In genomic region chr9:13131396-13131795, GRCh38 we compare ENCODE assay signal across 30 cellular contexts.
"Had no signal": no experiment of that assay in that cellular context is flagged by ENCODE, and none has a peak within 500 bp of the region (broad histone marks: within the 10 kb centered on the region; RNA-seq: fewer than 3 reads in every experiment).

No MANE protein-coding gene starts in this region.

- H3K27me3 Mint-ChIP-seq: activated CD4-positive, alpha-beta memory T cell treated with anti-CD3 and anti-CD28 coated beads, Interleukin-2, amount 10 ng/mL, durations not matched to agents 7 days and 5 days; activated CD4-positive, alpha-beta T cell treated with anti-CD3 and anti-CD28 coated beads for 36 hours; activated CD4-positive, alpha-beta T cell treated with anti-CD3 and anti-CD28 coated beads, Interleukin-2, amount 10 ng/mL, durations not matched to agents 24 days and 14 days; activated naive CD4-positive, alpha-beta T cell treated with anti-CD3 and anti-CD28 coated beads, Interleukin-2, amount 10 ng/mL, durations not matched to agents 7 days and 5 days; activated naive CD8-positive, alpha-beta T cell treated with anti-CD3 and anti-CD28 coated beads, Interleukin-2, amount 10 ng/mL, durations not matched to agents 7 days and 5 days; activated T-cell treated with anti-CD3 and anti-CD28 coated beads, Interleukin-2, amount 50 U/mL, for 24 hours; effector memory CD8-positive, alpha-beta T cell had no signal

- H3K4me3 ChIP-seq: esophagus muscularis mucosa, gastrocnemius medialis, heart left ventricle had no signal

- H3K36me3 Mint-ChIP-seq: activated naive CD4-positive, alpha-beta T cell treated with anti-CD3 and anti-CD28 coated beads, Interleukin-2, amount 10 ng/mL, durations not matched to agents 7 days and 5 days; activated naive CD4-positive, alpha-beta T cell treated with anti-CD3 and anti-CD28 coated beads, Interleukin-2, amount 50 U/mL, for 72 hours; activated naive CD8-positive, alpha-beta T cell treated with anti-CD3 and anti-CD28 coated beads, Interleukin-2, amount 10 ng/mL, durations not matched to agents 7 days and 5 days had no signal

- H3K4me3 Mint-ChIP-seq: activated CD4-positive, alpha-beta memory T cell treated with anti-CD3 and anti-CD28 coated beads, Interleukin-2, amount 10 ng/mL, durations not matched to agents 7 days and 5 days; activated CD4-positive, alpha-beta T cell treated with anti-CD3 and anti-CD28 coated beads for 36 hours; activated CD4-positive, alpha-beta T cell treated with anti-CD3 and anti-CD28 coated beads, Interleukin-2, amount 10 ng/mL, durations not matched to agents 24 days and 14 days; activated naive CD4-positive, alpha-beta T cell treated with anti-CD3 and anti-CD28 coated beads, Interleukin-2, amount 10 ng/mL, durations not matched to agents 7 days and 5 days; activated naive CD8-positive, alpha-beta T cell treated with anti-CD3 and anti-CD28 coated beads, Interleukin-2, amount 10 ng/mL, durations not matched to agents 7 days and 5 days; activated T-cell treated with anti-CD3 and anti-CD28 coated beads, Interleukin-2, amount 50 U/mL, for 24 hours; activated T-cell treated with anti-CD3 and anti-CD28 coated beads, Interleukin-2, amount 50 U/mL, for 72 hours; effector memory CD8-positive, alpha-beta T cell had no signal

- ATAC-seq: activated CD4-positive, alpha-beta T cell treated with anti-CD3 and anti-CD28 coated beads for 36 hours; activated naive CD4-positive, alpha-beta T cell treated with anti-CD3 and anti-CD28 coated beads, Interleukin-2, amount 50 U/mL, for 72 hours; activated T-cell treated with anti-CD3 and anti-CD28 coated beads, Interleukin-2, amount 50 U/mL, for 72 hours; effector memory CD8-positive, alpha-beta T cell; foreskin keratinocyte; gastrocnemius medialis; heart left ventricle had no signal

- H3K9me3 ChIP-seq: esophagus muscularis mucosa, gastrocnemius medialis, heart left ventricle had no signal

- H3K4me1 ChIP-seq: foreskin keratinocyte, gastrocnemius medialis, heart left ventricle had no signal

- H3K4me1 Mint-ChIP-seq: activated CD4-positive, alpha-beta memory T cell treated with anti-CD3 and anti-CD28 coated beads, Interleukin-2, amount 10 ng/mL, durations not matched to agents 7 days and 5 days; activated CD4-positive, alpha-beta T cell treated with anti-CD3 and anti-CD28 coated beads for 36 hours; activated CD4-positive, alpha-beta T cell treated with anti-CD3 and anti-CD28 coated beads, Interleukin-2, amount 10 ng/mL, durations not matched to agents 24 days and 14 days; activated naive CD4-positive, alpha-beta T cell treated with anti-CD3 and anti-CD28 coated beads, Interleukin-2, amount 10 ng/mL, durations not matched to agents 7 days and 5 days; activated naive CD8-positive, alpha-beta T cell treated with anti-CD3 and anti-CD28 coated beads, Interleukin-2, amount 10 ng/mL, durations not matched to agents 7 days and 5 days had no signal

- H3K27me3 ChIP-seq: brain microvascular endothelial cell, esophagus muscularis mucosa, foreskin keratinocyte, gastrocnemius medialis, heart left ventricle had no signal

- H3K9me3 Mint-ChIP-seq: activated CD4-positive, alpha-beta T cell treated with anti-CD3 and anti-CD28 coated beads, Interleukin-2, amount 10 ng/mL, durations not matched to agents 24 days and 14 days had no signal

- H3K27ac Mint-ChIP-seq: activated CD4-positive, alpha-beta memory T cell treated with anti-CD3 and anti-CD28 coated beads, Interleukin-2, amount 10 ng/mL, durations not matched to agents 7 days and 5 days; activated CD4-positive, alpha-beta T cell treated with anti-CD3 and anti-CD28 coated beads for 36 hours; activated CD4-positive, alpha-beta T cell treated with anti-CD3 and anti-CD28 coated beads, Interleukin-2, amount 10 ng/mL, durations not matched to agents 24 days and 14 days; activated naive CD4-positive, alpha-beta T cell treated with anti-CD3 and anti-CD28 coated beads, Interleukin-2, amount 10 ng/mL, durations not matched to agents 7 days and 5 days; activated naive CD4-positive, alpha-beta T cell treated with anti-CD3 and anti-CD28 coated beads, Interleukin-2, amount 50 U/mL, for 72 hours; activated naive CD8-positive, alpha-beta T cell treated with anti-CD3 and anti-CD28 coated beads, Interleukin-2, amount 10 ng/mL, durations not matched to agents 7 days and 5 days; activated T-cell treated with anti-CD3 and anti-CD28 coated beads, Interleukin-2, amount 50 U/mL, for 24 hours; activated T-cell treated with anti-CD3 and anti-CD28 coated beads, Interleukin-2, amount 50 U/mL, for 72 hours; effector memory CD8-positive, alpha-beta T cell had no signal

- DNase-seq: activated CD4-positive, alpha-beta memory T cell treated with anti-CD3 and anti-CD28 coated beads, Interleukin-2, amount 10 ng/mL, durations not matched to agents 7 days and 5 days; activated CD4-positive, alpha-beta T cell treated with anti-CD3 and anti-CD28 coated beads for 36 hours; activated CD4-positive, alpha-beta T cell treated with anti-CD3 and anti-CD28 coated beads, Interleukin-2, amount 10 ng/mL, durations not matched to agents 24 days and 14 days; activated CD4-positive, alpha-beta T cell treated with anti-CD3 and anti-CD28 coated beads, Interleukin-2, amount 50 U/mL, for 4 hours; activated CD4-positive, CD25-positive, alpha-beta regulatory T cell; activated CD4-positive, CD25-positive, alpha-beta regulatory T cell treated with anti-CD3 and anti-CD28 coated beads, Interleukin-2, amount 50 U/mL, for 72 hours; activated CD8-positive, alpha-beta memory T cell treated with anti-CD3 and anti-CD28 coated beads, Interleukin-2, amount 50 U/mL, for 48 hours; activated gamma-delta T cell; activated naive CD4-positive, alpha-beta T cell; activated naive CD4-positive, alpha-beta T cell treated with anti-CD3 and anti-CD28 coated beads, Interleukin-2, amount 10 ng/mL, durations not matched to agents 7 days and 5 days; activated naive CD8-positive, alpha-beta T cell treated with anti-CD3 and anti-CD28 coated beads, Interleukin-2, amount 10 ng/mL, durations not matched to agents 7 days and 5 days; activated T-cell treated with anti-CD3 and anti-CD28 coated beads for 4 hours; activated T-cell treated with anti-CD3 and anti-CD28 coated beads, Interleukin-2, amount 50 U/mL, for 24 hours; activated T-cell treated with anti-CD3 and anti-CD28 coated beads, Interleukin-2, amount 50 U/mL, for 72 hours; amniotic stem cell; anterior cingulate cortex; brain microvascular endothelial cell; caudate nucleus; cortex of kidney; dermis blood vessel endothelial cell; effector CD4-positive, alpha-beta T cell; effector memory CD8-positive, alpha-beta T cell; erythroblast; gastrocnemius medialis; glutamatergic neuron; heart left ventricle; T-helper 2 cell had no signal

- H3K27ac ChIP-seq: brain microvascular endothelial cell, esophagus muscularis mucosa, foreskin keratinocyte, gastrocnemius medialis, heart left ventricle had no signal
